In the genomic region with DNA sequence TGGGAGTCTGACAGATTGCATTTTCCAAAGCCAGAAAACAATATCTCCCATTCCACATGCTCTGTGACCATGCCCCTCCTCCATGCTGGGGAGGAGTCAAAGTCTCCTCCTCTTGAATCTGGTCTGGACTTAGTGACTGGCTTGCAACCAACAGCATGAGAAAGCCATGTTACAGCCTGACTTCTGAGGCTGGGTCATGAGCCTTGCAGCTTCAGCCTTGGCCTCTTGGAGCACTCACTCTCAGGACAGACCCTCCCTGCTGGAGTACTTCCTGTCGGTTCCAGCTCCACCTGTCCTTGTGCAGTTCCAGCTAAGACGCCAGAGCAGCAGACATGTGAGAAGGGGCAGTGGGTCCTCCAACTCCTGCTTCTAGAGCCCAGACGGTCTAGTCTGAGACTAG, we compare ENCODE assay signal across 13 cellular contexts. TPM values are rescaled to one million over a fixed set of nuclear protein-coding genes. Genes with fewer than 3 reads are reported as not detected.
DNase-seq lines count a peak whose midpoint lies in the region; ATAC-seq, FAIRE-seq and TF ChIP-seq lines count a peak whose summit lies in the region.
"Had no signal": no experiment of that assay in that cellular context is flagged by ENCODE, and none has a peak within 500 bp of the region (broad histone marks: within the 10 kb centered on the region; RNA-seq: fewer than 3 reads in every experiment).

No MANE protein-coding gene starts in this region.

- H3K27ac ChIP-seq in RWPE2 (ENCODE audit: poor library complexity, severe bottlenecking) (no peak overlapping the region), iPS DF 6.9 (ENCODE audit: low read length) (no peak overlapping the region), aorta (ENCODE audit: low read depth in 1 of 2, low read length in 2 of 2) (no peak overlapping the region)
- H3K27ac ChIP-seq: C4-2B, psoas muscle had no signal

- no peak for TF ChIP-seq POLR2A in H54 (IDR thresholded peaks at IDR 0.05; ENCODE audit: low read depth, low read length)

- H3K27me3 ChIP-seq in RWPE2 (ENCODE audit: insufficient read depth, poor library complexity, severe bottlenecking): peaks cover 34% of the 10 kb centered on the region
- H3K27me3 ChIP-seq in iPS DF 6.9 (ENCODE audit: control insufficient read depth, insufficient read depth, low read length): no peaks in the 10 kb centered on the region
- H3K27me3 ChIP-seq in aorta (ENCODE audit: control insufficient read depth in 1 of 2, insufficient read depth in 2 of 2, low read length in 1 of 2): no peaks in the 10 kb centered on the region

- H3K36me3 ChIP-seq in RWPE2 (ENCODE audit: low read depth) (no peaks in the 10 kb centered on the region), iPS DF 6.9 (ENCODE audit: control insufficient read depth, insufficient read depth, low read length) (no peaks in the 10 kb centered on the region), aorta (ENCODE audit: control insufficient read depth in 1 of 2, insufficient read depth in 2 of 2, low read length in 1 of 2) (no peaks in the 10 kb centered on the region)

- no peaks in the 10 kb centered on the region for H3K9me3 ChIP-seq in RWPE2 (ENCODE audit: severe bottlenecking)
- H3K9me3 ChIP-seq in iPS DF 6.9 (ENCODE audit: control insufficient read depth, insufficient read depth, low read length): no peaks in the 10 kb centered on the region
- H3K9me3 ChIP-seq in aorta (ENCODE audit: control insufficient read depth, low read length): no peaks in the 10 kb centered on the region
- H3K9me3 ChIP-seq: psoas muscle had no signal

- H3K4me3 ChIP-seq in RWPE2 (ENCODE audit: severe bottlenecking): no peak overlapping the region
- H3K4me3 ChIP-seq in iPS DF 6.9 (ENCODE audit: low read length): no peak overlapping the region
- H3K4me3 ChIP-seq in aorta (ENCODE audit: low read length in 2 of 2): no peak overlapping the region
- H3K4me3 ChIP-seq: psoas muscle had no signal

- FAIRE-seq in H54 (lab: Jason Lieb, UNC): peak; percentile 75

- in situ Hi-C loops in ACHN (cut with HindIII; ENCODE audit: low pct_ligation_motif_present, low pct_unique_long_range_greater_than_20kb, low sequenced_read_pairs): no loop called here

- H3K4me1 ChIP-seq in RWPE2 (ENCODE audit: insufficient read depth, poor library complexity, severe bottlenecking) (no peaks in the 10 kb centered on the region), iPS DF 6.9 (ENCODE audit: control insufficient read depth, insufficient read depth, low read length) (no peaks in the 10 kb centered on the region), aorta (ENCODE audit: control insufficient read depth in 1 of 2, insufficient read depth in 2 of 2, low read length in 2 of 2) (no peaks in the 10 kb centered on the region)
- H3K4me1 ChIP-seq: psoas muscle had no signal

- DNase-seq in ACHN: peak; percentile 13
- DNase-seq in H54 (ENCODE audit: insufficient read length, low spot score): peak; percentile 13
- no peak for DNase-seq in RWPE2 (ENCODE audit: low spot score)
- DNase-seq in iPS DF 6.9 (ENCODE audit: low read depth, low spot score): peak; percentile 78
- no peak for DNase-seq in cortex of kidney (lab: John Stamatoyannopoulos, UW)
- no peak for DNase-seq in aorta
- DNase-seq: activated CD8-positive, alpha-beta memory T cell treated with anti-CD3 and anti-CD28 coated beads, Interleukin-2, amount 10 ng/mL, durations not matched to agents 7 days and 5 days; NCI-H1048; Right ventricle myocardium superior had no signal

- ATAC-seq in RWPE2 (ENCODE audit: low read depth): peak; percentile 42; the same call in 1 of the 3 replicates
- no peak for ATAC-seq in HG02840 (IDR thresholded peaks at IDR 0.05; ENCODE audit: low FRiP score, unreplicated experiment)
- ATAC-seq in GM21619 (IDR thresholded peaks at IDR 0.05; ENCODE audit: unreplicated experiment): no peak
- no peak for ATAC-seq in aorta (ENCODE audit: low FRiP score)
- ATAC-seq: activated CD8-positive, alpha-beta memory T cell treated with anti-CD3 and anti-CD28 coated beads, Interleukin-2, amount 10 ng/mL, durations not matched to agents 7 days and 5 days had no signal

- intact Hi-C loops in aorta (cut with DNase I): no loop called here

- no CpG with 5 or more reads among the region's 3 CpGs for WGBS in iPS DF 6.9 (ENCODE audit: insufficient coverage, insufficient read length)
- WGBS in aorta, 2 donors: 40 to 47% methylated on average over 3 of the region's 3 CpGs

- no peak for TF ChIP-seq CTCF in RWPE2 (IDR thresholded peaks at IDR 0.05; ENCODE audit: poor library complexity, severe bottlenecking)

RNA-seq across cellular contexts. Expression of gene RBSN, which starts 49.7 kb away (rescaled TPM):
- 10 to 100 TPM; 32.4 to 39.2 TPM for total RNA-seq in aorta
- polyA plus RNA-seq in aorta: 10 to 100 TPM; 12.9 to 13.8 TPM

RNA-seq across cellular contexts. Expression of gene CAPN7, which starts 57.4 kb away (rescaled TPM):
- 10 to 100 TPM; 48.2 to 54.4 TPM for total RNA-seq in aorta
- polyA plus RNA-seq in aorta: 10 to 100 TPM; 14.5 to 24.1 TPM

Comparison
In these comparisons a context has a peak if more than half of its experiments do, and no peak if none do; other contexts are left out.
1. DNase-seq: peak in ACHN (single experiment), H54 (single experiment) and iPS DF 6.9 (single experiment); none in RWPE2 (single experiment), cortex of kidney (single experiment) and aorta (0 of 2).